Comparison of ENCODE assay signal across 8 cellular contexts in genomic region chr10:37857287-37858211, GRCh38. TPM values are rescaled to one million over a fixed set of nuclear protein-coding genes. Genes with fewer than 3 reads are reported as not detected.
DNase-seq lines count a peak whose midpoint lies in the region; ATAC-seq and TF ChIP-seq lines count a peak whose summit lies in the region.

Gene ZNF248, minus strand, starts transcription at chr10:37857610. Its CDS starts 1,300 bp downstream, at chr10:37856310.

- in situ Hi-C loops in Caki2 (cut with HindIII; ENCODE audit: low pct_unique_long_range_greater_than_20kb, low sequenced_read_pairs): no loop called here

- 7 to 22% methylated on average over 8 to 81 of the region's 81 CpGs for WGBS in endodermal cell (ENCODE audit: insufficient coverage in 1 of 2, insufficient read length in 1 of 2), 2 experiments

- H3K27me3 ChIP-seq in endodermal cell (ENCODE audit: control insufficient read depth, insufficient read depth, low read length, poor library complexity, severe bottlenecking): no peaks in the 10 kb centered on the region

- H3K27ac Mint-ChIP-seq in endodermal cell: peak within 1 kb of the TSS; percentile 93

- H3K4me1 Mint-ChIP-seq in endodermal cell: peaks cover 3% of the 10 kb centered on the region

- peak; percentile 94 for ATAC-seq in GM21390 (IDR thresholded peaks at IDR 0.05; ENCODE audit: unreplicated experiment)

- H3K9me3 Mint-ChIP-seq in endodermal cell: peaks cover 69% of the 10 kb centered on the region

- peak within 1 kb of the TSS; percentile 79 for H3K4me3 Mint-ChIP-seq in endodermal cell

- peaks cover 12% of the 10 kb centered on the region for H3K36me3 Mint-ChIP-seq in endodermal cell (ENCODE audit: low read depth)

- H3K4me3 ChIP-seq in endodermal cell (ENCODE audit: low read length): peak within 1 kb of the TSS; percentile 84

- H3K4me1 ChIP-seq in endodermal cell (ENCODE audit: control insufficient read depth, insufficient read depth, low read length): no peaks in the 10 kb centered on the region

- peaks cover 17% of the 10 kb centered on the region for H3K9me3 ChIP-seq in endodermal cell (ENCODE audit: control insufficient read depth, low read length)

- H3K27ac ChIP-seq in endodermal cell (ENCODE audit: low read depth, low read length): peak within 1 kb of the TSS; percentile 98

- DNase-seq in Caki2 (ENCODE audit: low read depth) (peak; percentile 94), HUDEP-2 (lab: John Stamatoyannopoulos, UW; ENCODE audit: unreplicated experiment in 76 of 76) (peak in 75 of 76 experiments; percentile 8 to 92 (median 84)), NOMO-1 treated with dmso at 0.1 percent for 144 hours (lab: John Stamatoyannopoulos, UW; ENCODE audit: unreplicated experiment) (peak; percentile 94), endodermal cell (no peak), middle frontal gyrus (ENCODE audit: extremely low spot score, low spot score) (peak; percentile 99)
- peak; percentile 81 for DNase-seq in activated CD8-positive, alpha-beta memory T cell treated with anti-CD3 and anti-CD28 coated beads, Interleukin-2, amount 50 U/mL, for 24 hours (ENCODE audit: extremely low read depth)
- DNase-seq in stimulated activated CD8-positive, alpha-beta memory T cell treated with anti-CD3 and anti-CD28 coated beads, Interleukin-4, amount 100 ng/mL, for 24 hours (ENCODE audit: low read depth): peak; percentile 91

- H3K9ac ChIP-seq in endodermal cell (ENCODE audit: extremely low read depth, low read length, poor library complexity, severe bottlenecking): peak within 1 kb of the TSS; percentile 66

- H3K36me3 ChIP-seq in endodermal cell (ENCODE audit: control insufficient read depth, insufficient read depth, low read length): no peaks in the 10 kb centered on the region

- no peaks in the 10 kb centered on the region for H3K27me3 Mint-ChIP-seq in endodermal cell (ENCODE audit: insufficient read depth)

- TF ChIP-seq CTCF in endodermal cell (conservative IDR thresholded peaks at IDR 0.05): no peak

RNA-seq across cellular contexts. Expression of gene ZNF248, which starts in this region (rescaled TPM):
- total RNA-seq in Caki2 (2014; rRNA removed; shearing (Covaris generic); ENCODE audit: low replicate concordance): 17.3 and 25.5 TPM in 2 replicates
- 10 to 100 TPM in 1 of 2 donors, 1 to 10 TPM in 1; 7.2 to 17.8 TPM for total RNA-seq in endodermal cell
- polyA plus RNA-seq in endodermal cell (2013, experiment 1 of 2): 17.5 TPM
- 16.9 TPM for polyA plus RNA-seq in endodermal cell (2013, experiment 2 of 2)
